ENCODE assay signal across 8 cellular contexts in genomic region chr1:195193134-195193533, GRCh38.
"Had no signal": no experiment of that assay in that cellular context is flagged by ENCODE, and none has a peak within 500 bp of the region (broad histone marks: within the 10 kb centered on the region; RNA-seq: fewer than 3 reads in every experiment).

No MANE protein-coding gene starts in this region.

- FAIRE-seq: H1, H54, HTR-8/SVneo had no signal

- H3K27ac Mint-ChIP-seq: GM23338 had no signal

- ATAC-seq: GM23338 had no signal

- DNase-seq: H9, HCEC 1CT, KBM-7 had no signal

- H3K27ac ChIP-seq: KMS-11 had no signal

- H2AFZ ChIP-seq: GM23338 had no signal

- H3K4me3 Mint-ChIP-seq: GM23338, H9 had no signal

- H3K9ac ChIP-seq: KMS-11 had no signal

- H3K4me2 ChIP-seq: GM23338, KMS-11 had no signal

- H3K9me3 Mint-ChIP-seq: GM23338, H9 had no signal

- H3K4me3 ChIP-seq: GM23338 had no signal
